ENCODE assay signal across 13 cellular contexts in the genomic region with DNA sequence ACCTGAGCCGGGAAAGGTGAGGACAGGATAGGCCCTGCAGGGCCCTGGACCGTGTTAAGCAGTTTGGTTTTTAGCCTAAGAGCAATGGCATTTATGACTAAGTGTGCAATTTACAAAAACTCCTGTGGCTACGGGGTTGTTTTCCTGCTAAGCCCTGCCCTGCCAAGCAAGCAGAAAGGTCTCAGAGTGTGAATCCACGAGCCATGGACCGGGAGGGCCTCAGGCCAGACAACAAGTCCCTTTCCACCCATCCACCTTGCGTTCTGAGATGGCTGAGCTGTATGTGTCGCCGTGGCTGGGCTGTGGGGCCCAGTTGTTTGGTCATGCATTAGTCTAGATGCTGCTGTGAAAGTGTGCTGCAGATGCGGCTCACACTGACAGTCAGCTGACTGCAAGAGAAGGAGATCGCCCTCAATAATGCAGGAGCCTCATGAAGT. TPM values are rescaled to one million over a fixed set of nuclear protein-coding genes. Genes with fewer than 3 reads are reported as not detected.
DNase-seq lines count a peak whose midpoint lies in the region; ATAC-seq, FAIRE-seq and TF ChIP-seq lines count a peak whose summit lies in the region.
"Had no signal": no experiment of that assay in that cellular context is flagged by ENCODE, and none has a peak within 500 bp of the region (broad histone marks: within the 10 kb centered on the region; RNA-seq: fewer than 3 reads in every experiment).

No MANE protein-coding gene starts in this region.

- H3K4me1 Mint-ChIP-seq in neural progenitor cell: peaks cover 20% of the 10 kb centered on the region

- H3K4me3 ChIP-seq in epithelial cell of esophagus (ENCODE audit: low read length): no peak overlapping the region
- H3K4me3 ChIP-seq in parathyroid adenoma (ENCODE audit: low read depth, low read length): no peak overlapping the region
- H3K4me3 ChIP-seq in Karpas-422 (ENCODE audit: low read length): no peak overlapping the region
- H3K4me3 ChIP-seq in neural progenitor cell: no peak overlapping the region

- H3K36me3 ChIP-seq in parathyroid adenoma (ENCODE audit: control insufficient read depth, insufficient read depth, low read length): no peaks in the 10 kb centered on the region
- H3K36me3 ChIP-seq in Karpas-422 (ENCODE audit: insufficient read depth, low read length): no peaks in the 10 kb centered on the region
- no peaks in the 10 kb centered on the region for H3K36me3 ChIP-seq in neural progenitor cell

- H3F3A ChIP-seq in neural progenitor cell (ENCODE audit: low read depth): no peaks in the 10 kb centered on the region

- peak; percentile 71 for DNase-seq in Daoy (ENCODE audit: low read depth)
- DNase-seq in RCC 7860 (ENCODE audit: low spot score): peak; percentile 61
- DNase-seq in epithelial cell of esophagus (ENCODE audit: low read depth): peak; percentile 91
- DNase-seq in Karpas-422: no peak
- DNase-seq in neural progenitor cell (ENCODE audit: low spot score): no peak
- DNase-seq: amniotic stem cell, hippocampal formation had no signal

- H3K27me3 Mint-ChIP-seq in neural progenitor cell (ENCODE audit: insufficient read depth, low read depth): peaks cover 13% of the 10 kb centered on the region
- H3K27me3 Mint-ChIP-seq: naive thymus-derived CD8-positive, alpha-beta T cell had no signal

- no peaks in the 10 kb centered on the region for H4K20me1 ChIP-seq in Karpas-422 (ENCODE audit: insufficient read depth, low read depth, low read length)
- no peaks in the 10 kb centered on the region for H4K20me1 ChIP-seq in neural progenitor cell (ENCODE audit: low read depth)

- no peaks in the 10 kb centered on the region for H3K9me3 Mint-ChIP-seq in neural progenitor cell
- H3K9me3 Mint-ChIP-seq: naive thymus-derived CD8-positive, alpha-beta T cell had no signal

- H3K79me2 ChIP-seq in parathyroid adenoma (no peaks in the 10 kb centered on the region), Karpas-422 (ENCODE audit: low read length) (no peaks in the 10 kb centered on the region), neural progenitor cell (ENCODE audit: low read depth) (no peaks in the 10 kb centered on the region)

- no peak overlapping the region for H3K4me3 Mint-ChIP-seq in neural progenitor cell

- H3K27me3 ChIP-seq in parathyroid adenoma (ENCODE audit: control insufficient read depth, insufficient read depth, low read length) (no peaks in the 10 kb centered on the region), Karpas-422 (ENCODE audit: low read length) (no peaks in the 10 kb centered on the region), neural progenitor cell (no peaks in the 10 kb centered on the region)

- TF ChIP-seq CTCF in epithelial cell of esophagus (IDR thresholded peaks at IDR 0.05; ENCODE audit: insufficient read depth, low read depth, low read length, missing control alignments) (no peak), parathyroid adenoma (IDR thresholded peaks at IDR 0.05) (no peak), neural progenitor cell (IDR thresholded peaks at IDR 0.05) (no peak)

- H3K27ac Mint-ChIP-seq in neural progenitor cell: no peak overlapping the region

- H3K9me2 ChIP-seq in Karpas-422 (replicated peaks; ENCODE audit: insufficient read depth, low read length): no peaks in the 10 kb centered on the region

- H3K4me2 ChIP-seq in parathyroid adenoma (ENCODE audit: low read length) (no peak overlapping the region), Karpas-422 (ENCODE audit: low read depth, low read length, poor library complexity, severe bottlenecking) (no peak overlapping the region), neural progenitor cell (no peak overlapping the region)

- FAIRE-seq in RCC 7860 (lab: Jason Lieb, UNC): no peak
- FAIRE-seq: G401.6, GM19239 had no signal

- no peak overlapping the region for H3K9ac ChIP-seq in parathyroid adenoma
- no peak overlapping the region for H3K9ac ChIP-seq in Karpas-422 (ENCODE audit: low read length)
- no peak overlapping the region for H3K9ac ChIP-seq in neural progenitor cell

- H2AFZ ChIP-seq in parathyroid adenoma (peak overlapping the region; percentile 42), Karpas-422 (ENCODE audit: low read length) (no peak overlapping the region), neural progenitor cell (replicated peaks) (no peak overlapping the region)

- H3K27ac ChIP-seq in parathyroid adenoma (no peak overlapping the region), Karpas-422 (ENCODE audit: low read length) (no peak overlapping the region), neural progenitor cell (no peak overlapping the region)

- H3K4me1 ChIP-seq in parathyroid adenoma (peaks cover 5% of the 10 kb centered on the region), Karpas-422 (ENCODE audit: low read length) (no peaks in the 10 kb centered on the region), neural progenitor cell (peaks cover 2% of the 10 kb centered on the region)

- no peak for ATAC-seq in GM18858 (IDR thresholded peaks at IDR 0.05; ENCODE audit: unreplicated experiment)
- no peak for ATAC-seq in GM18519 (IDR thresholded peaks at IDR 0.05; ENCODE audit: low FRiP score, unreplicated experiment)
- ATAC-seq: naive thymus-derived CD8-positive, alpha-beta T cell had no signal

- no peaks in the 10 kb centered on the region for H3K9me3 ChIP-seq in parathyroid adenoma (ENCODE audit: control insufficient read depth, low read length)
- H3K9me3 ChIP-seq in Karpas-422 (ENCODE audit: low read length): no peaks in the 10 kb centered on the region
- H3K9me3 ChIP-seq in neural progenitor cell (ENCODE audit: low read depth): no peaks in the 10 kb centered on the region

- no peaks in the 10 kb centered on the region for H3K36me3 Mint-ChIP-seq in neural progenitor cell

RNA-seq across cellular contexts. Expression of a gene that starts 33.9 kb away (rescaled TPM):
- total RNA-seq in Daoy (2014; rRNA removed; shearing (Covaris generic)): 34.4 and 42.0 TPM in 2 replicates
- not detected in 2 replicates for total RNA-seq in Karpas-422 (2014; rRNA removed; shearing (Covaris generic); ENCODE audit: low replicate concordance)
- total RNA-seq in neural progenitor cell (ENCODE audit: low replicate concordance): 6.7 and 8.2 TPM in 2 replicates

Comparison
In these comparisons a context has a peak if more than half of its experiments do, and no peak if none do; other contexts are left out.
1. DNase-seq: peak in Daoy (single experiment), RCC 7860 (single experiment) and epithelial cell of esophagus (single experiment); none in Karpas-422 (single experiment) and neural progenitor cell (single experiment).